1 cellular context compared by ENCODE assay signal in the genomic region with DNA sequence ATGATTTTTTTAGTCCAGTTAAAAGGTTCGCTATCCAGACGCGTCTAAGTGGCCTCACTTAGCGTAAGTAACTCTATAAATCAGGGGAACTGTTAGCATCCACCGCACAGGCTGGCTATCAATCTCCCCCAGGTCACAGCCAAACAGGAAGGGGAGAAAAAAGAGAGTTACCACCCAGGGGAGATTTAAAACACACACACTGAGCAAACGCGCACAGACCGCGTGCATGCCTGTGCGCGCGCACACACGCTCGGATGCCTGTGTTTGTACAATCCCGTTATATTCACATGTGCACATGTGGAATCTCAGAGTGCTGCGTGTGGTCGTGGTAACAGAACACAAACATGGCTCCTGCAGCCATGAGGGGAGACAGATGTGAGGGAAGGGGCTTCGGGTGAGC.
TF ChIP-seq lines count a peak whose summit lies in the region.

No MANE protein-coding gene starts in this region.

TF ChIP-seq in H1, 55 proteins besides CTCF, POLR2A, EP300 and RAD21:
- TF ChIP-seq GABPA (IDR thresholded peaks at IDR 0.05; ENCODE audit: borderline replicate concordance, insufficient read depth, low read length), result no peak
- no peak for TF ChIP-seq CBX8 (IDR thresholded peaks at IDR 0.05; ENCODE audit: borderline replicate concordance, low read depth, low read length)
- TF ChIP-seq GTF2F1 (IDR thresholded peaks at IDR 0.05; ENCODE audit: borderline replicate concordance, low read depth, low read length), result no peak
- TF ChIP-seq, protein P1, sequence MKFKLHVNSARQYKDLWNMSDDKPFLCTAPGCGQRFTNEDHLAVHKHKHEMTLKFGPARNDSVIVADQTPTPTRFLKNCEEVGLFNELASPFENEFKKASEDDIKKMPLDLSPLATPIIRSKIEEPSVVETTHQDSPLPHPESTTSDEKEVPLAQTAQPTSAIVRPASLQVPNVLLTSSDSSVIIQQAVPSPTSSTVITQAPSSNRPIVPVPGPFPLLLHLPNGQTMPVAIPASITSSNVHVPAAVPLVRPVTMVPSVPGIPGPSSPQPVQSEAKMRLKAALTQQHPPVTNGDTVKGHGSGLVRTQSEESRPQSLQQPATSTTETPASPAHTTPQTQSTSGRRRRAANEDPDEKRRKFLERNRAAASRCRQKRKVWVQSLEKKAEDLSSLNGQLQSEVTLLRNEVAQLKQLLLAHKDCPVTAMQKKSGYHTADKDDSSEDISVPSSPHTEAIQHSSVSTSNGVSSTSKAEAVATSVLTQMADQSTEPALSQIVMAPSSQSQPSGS (IDR thresholded peaks at IDR 0.05; ENCODE audit: low read length), result no peak
- no peak for TF ChIP-seq KDM1A (IDR thresholded peaks at IDR 0.05; ENCODE audit: borderline replicate concordance, low read length)
- no peak for TF ChIP-seq FOSL1 (IDR thresholded peaks at IDR 0.05; ENCODE audit: insufficient read depth, low read depth, low read length)
- TF ChIP-seq TAF1 (IDR thresholded peaks at IDR 0.05; ENCODE audit: low read depth, low read length), result no peak
- TF ChIP-seq, protein P2, sequence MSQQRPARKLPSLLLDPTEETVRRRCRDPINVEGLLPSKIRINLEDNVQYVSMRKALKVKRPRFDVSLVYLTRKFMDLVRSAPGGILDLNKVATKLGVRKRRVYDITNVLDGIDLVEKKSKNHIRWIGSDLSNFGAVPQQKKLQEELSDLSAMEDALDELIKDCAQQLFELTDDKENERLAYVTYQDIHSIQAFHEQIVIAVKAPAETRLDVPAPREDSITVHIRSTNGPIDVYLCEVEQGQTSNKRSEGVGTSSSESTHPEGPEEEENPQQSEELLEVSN (IDR thresholded peaks at IDR 0.05), result no peak
- TF ChIP-seq, protein P3, sequence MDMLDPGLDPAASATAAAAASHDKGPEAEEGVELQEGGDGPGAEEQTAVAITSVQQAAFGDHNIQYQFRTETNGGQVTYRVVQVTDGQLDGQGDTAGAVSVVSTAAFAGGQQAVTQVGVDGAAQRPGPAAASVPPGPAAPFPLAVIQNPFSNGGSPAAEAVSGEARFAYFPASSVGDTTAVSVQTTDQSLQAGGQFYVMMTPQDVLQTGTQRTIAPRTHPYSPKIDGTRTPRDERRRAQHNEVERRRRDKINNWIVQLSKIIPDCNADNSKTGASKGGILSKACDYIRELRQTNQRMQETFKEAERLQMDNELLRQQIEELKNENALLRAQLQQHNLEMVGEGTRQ (IDR thresholded peaks at IDR 0.05; ENCODE audit: low read length), result no peak
- TF ChIP-seq CEBPB (IDR thresholded peaks at IDR 0.05; ENCODE audit: low read depth, low read length), result no peak
- TF ChIP-seq POU5F1 (IDR thresholded peaks at IDR 0.05; ENCODE audit: low read depth, low read length), result no peak
- TF ChIP-seq JUND (IDR thresholded peaks at IDR 0.05; ENCODE audit: low read length), result no peak
- TF ChIP-seq RBBP5 (IDR thresholded peaks at IDR 0.05; ENCODE audit: borderline replicate concordance, low read depth, low read length), result no peak
- no peak for TF ChIP-seq KDM4A (IDR thresholded peaks at IDR 0.05; ENCODE audit: low read depth, low read length, severe bottlenecking)
- TF ChIP-seq HDAC2 (IDR thresholded peaks at IDR 0.05; ENCODE audit: borderline replicate concordance in 1 of 2, low read depth in 2 of 2, low read length in 2 of 2), result no peak
- TF ChIP-seq, protein P4, sequence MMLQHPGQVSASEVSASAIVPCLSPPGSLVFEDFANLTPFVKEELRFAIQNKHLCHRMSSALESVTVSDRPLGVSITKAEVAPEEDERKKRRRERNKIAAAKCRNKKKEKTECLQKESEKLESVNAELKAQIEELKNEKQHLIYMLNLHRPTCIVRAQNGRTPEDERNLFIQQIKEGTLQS (IDR thresholded peaks at IDR 0.05; ENCODE audit: insufficient read depth, low read depth, low read length), result no peak
